ENCODE assay signal across 8 cellular contexts in genomic region chr1:117929340-117930172, GRCh38.
A peak's percentile ranks its signal among the peaks of the same experiment; 100 is the strongest.
DNase-seq lines count a peak whose midpoint lies in the region; ATAC-seq lines count a peak whose summit lies in the region.

Gene GDAP2, minus strand, starts transcription at chr1:117929621. Its CDS starts 9,264 bp downstream, at chr1:117920357.
Gene WDR3, plus strand, starts transcription at chr1:117929739. Its CDS starts 3,581 bp downstream, at chr1:117933320.

- H4K20me1 ChIP-seq in BLaER1 treated with 17β-estradiol and CSF1 and Interleukin-3, amounts not matched to agents 10 nM and 100 nM: peaks cover 19 to 79% (median 42%) of the 10 kb centered on the region in 11 experiments; a peak in 20 of 22 replicates

- no peaks in the 10 kb centered on the region for H3K9me3 ChIP-seq in BLaER1 treated with 17β-estradiol and CSF1 and Interleukin-3, amounts not matched to agents 10 nM and 100 nM (replicated peaks in 1 of 11)

- peaks cover 26 to 57% (median 44%) of the 10 kb centered on the region in 10 experiments for H3K4me1 ChIP-seq in BLaER1 treated with 17β-estradiol and CSF1 and Interleukin-3, amounts not matched to agents 10 nM and 100 nM

- H3K4me3 ChIP-seq in BLaER1 treated with 17β-estradiol and CSF1 and Interleukin-3, amounts not matched to agents 10 nM and 100 nM: peak within 1 kb of the TSS; percentile 82 to 97 (median 89)

- ATAC-seq in GM19351 (IDR thresholded peaks at IDR 0.05; ENCODE audit: unreplicated experiment) (peak; percentile 92), HG03521 (IDR thresholded peaks at IDR 0.05; ENCODE audit: unreplicated experiment) (peak; percentile 94)

- no peaks in the 10 kb centered on the region for H3K27me3 ChIP-seq in BLaER1 treated with 17β-estradiol and CSF1 and Interleukin-3, amounts not matched to agents 10 nM and 100 nM

- H3K27ac ChIP-seq in BLaER1 treated with 17β-estradiol and CSF1 and Interleukin-3, amounts not matched to agents 10 nM and 100 nM: peak within 1 kb of the TSS; percentile 55 to 83 (median 74)

- peak within 1 kb of the TSS; percentile 85 to 98 (median 92) for H3K4me2 ChIP-seq in BLaER1 treated with 17β-estradiol and CSF1 and Interleukin-3, amounts not matched to agents 10 nM and 100 nM

- peak within 1 kb of the TSS; percentile 72 to 87 (median 82) for H3K9ac ChIP-seq in BLaER1 treated with 17β-estradiol and CSF1 and Interleukin-3, amounts not matched to agents 10 nM and 100 nM

- peaks cover 8 to 31% (median 25%) of the 10 kb centered on the region in 11 experiments for H3K36me3 ChIP-seq in BLaER1 treated with 17β-estradiol and CSF1 and Interleukin-3, amounts not matched to agents 10 nM and 100 nM

- DNase-seq in NCI-H748 (lab: John Stamatoyannopoulos, UW; ENCODE audit: unreplicated experiment) (peak; percentile 98), dedifferentiated amniotic fluid mesenchymal stem cell (ENCODE audit: extremely low spot score) (peak; percentile 99), left kidney (ENCODE audit: low read depth, low spot score) (peak; percentile 99)
- DNase-seq in activated CD4-positive, alpha-beta T cell treated with anti-CD3 and anti-CD28 coated beads, Interleukin-2, amount 50 U/mL, for 1 hour: peak; percentile 95
- DNase-seq in stimulated activated CD4-positive, alpha-beta T cell treated with anti-CD3 and anti-CD28 coated beads, Interleukin-2, amount 100 ng/mL, for 24 hours: peak; percentile 95 to 97

Comparison
In these comparisons a context has a peak if more than half of its experiments do, and no peak if none do; other contexts are left out.
1. Peak in every context shown above with its lines: DNase-seq, ATAC-seq, H3K4me3 ChIP-seq and H3K27ac ChIP-seq.